8 cellular contexts compared by ENCODE assay signal in the genomic region with DNA sequence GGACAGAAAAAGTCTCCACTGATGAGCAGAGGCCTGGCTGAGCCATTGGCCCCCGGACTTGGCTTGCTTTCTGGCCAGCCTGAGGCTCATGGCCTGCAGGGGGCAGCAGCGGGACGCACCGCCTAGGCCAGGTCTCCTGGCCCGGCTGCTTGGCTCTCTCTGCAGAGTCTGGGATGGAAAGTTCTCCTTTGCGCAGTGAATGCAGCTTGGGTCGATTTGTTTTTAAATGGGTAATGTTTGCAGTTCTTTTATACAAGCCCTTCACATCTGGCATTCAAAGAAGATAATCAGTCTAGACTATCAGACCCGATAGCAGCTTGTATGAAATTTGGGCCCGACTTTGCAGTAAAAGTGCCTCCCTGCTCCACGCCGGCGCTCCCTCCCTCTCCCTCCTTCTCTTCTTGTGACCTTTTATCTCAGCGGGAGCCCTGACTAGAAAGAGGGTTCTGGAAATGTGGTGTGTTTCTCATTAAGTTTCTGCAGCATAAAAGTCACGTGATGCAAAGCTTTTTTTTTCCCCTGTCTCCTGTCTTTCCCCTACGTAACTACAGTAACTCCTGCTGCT. TPM values are rescaled to one million over a fixed set of nuclear protein-coding genes. Genes with fewer than 3 reads are reported as not detected.
A peak's percentile ranks its signal among the peaks of the same experiment; 100 is the strongest.
DNase-seq lines count a peak whose midpoint lies in the region; ATAC-seq and TF ChIP-seq lines count a peak whose summit lies in the region.

No MANE protein-coding gene starts in this region.

- intact Hi-C loops in activated T-helper 1 cell treated with anti-CD3 and anti-CD28 coated beads, Interleukin-12 subunit alpha, Interleukin-12 subunit beta, Interleukin-2, Interleukin-4 antibody, amounts not matched to agents 30 ng/mL and 10 ng/mL and 1 ng/mL, durations not matched to agents 14 hours and 24 hours and 36 hours (cut with micrococcal nuclease), result loop anchor here (1.0 to 10.0 kb wide), 6 partner anchors 257 to 1608 kb away; no protein-coding TSS in a partner anchor
- intact Hi-C loops in natural killer cell (cut with micrococcal nuclease), result loop anchor here (5.0 to 10.0 kb wide), 2 partner anchors 257 to 1610 kb away; no protein-coding TSS in a partner anchor

- H3K9me3 Mint-ChIP-seq in activated T-helper 1 cell treated with anti-CD3 and anti-CD28 coated beads, Interleukin-12 subunit alpha, Interleukin-12 subunit beta, Interleukin-2, Interleukin-4 antibody, amounts not matched to agents 30 ng/mL and 10 ng/mL and 1 ng/mL, durations not matched to agents 14 hours and 24 hours and 36 hours, result no peaks in the 10 kb centered on the region
- H3K9me3 Mint-ChIP-seq in natural killer cell, result no peaks in the 10 kb centered on the region
- no peaks in the 10 kb centered on the region for H3K9me3 Mint-ChIP-seq in stimulated activated effector memory CD8-positive, alpha-beta T cell treated with anti-CD3 and anti-CD28 coated beads, Interleukin-12 subunit alpha, Interleukin-12 subunit beta, amount 100 ng/mL, for 72 hours

- H3K36me3 Mint-ChIP-seq in activated T-helper 1 cell treated with anti-CD3 and anti-CD28 coated beads, Interleukin-12 subunit alpha, Interleukin-12 subunit beta, Interleukin-2, Interleukin-4 antibody, amounts not matched to agents 30 ng/mL and 10 ng/mL and 1 ng/mL, durations not matched to agents 14 hours and 24 hours and 36 hours (ENCODE audit: low read depth), result no peaks in the 10 kb centered on the region
- H3K36me3 Mint-ChIP-seq in natural killer cell, result no peaks in the 10 kb centered on the region
- no peaks in the 10 kb centered on the region for H3K36me3 Mint-ChIP-seq in stimulated activated effector memory CD8-positive, alpha-beta T cell treated with anti-CD3 and anti-CD28 coated beads, Interleukin-12 subunit alpha, Interleukin-12 subunit beta, amount 100 ng/mL, for 72 hours

- no peak overlapping the region for H3K27ac Mint-ChIP-seq in activated T-helper 1 cell treated with anti-CD3 and anti-CD28 coated beads, Interleukin-12 subunit alpha, Interleukin-12 subunit beta, Interleukin-2, Interleukin-4 antibody, amounts not matched to agents 30 ng/mL and 10 ng/mL and 1 ng/mL, durations not matched to agents 14 hours and 24 hours and 36 hours
- no peak overlapping the region for H3K27ac Mint-ChIP-seq in natural killer cell
- H3K27ac Mint-ChIP-seq in stimulated activated effector memory CD8-positive, alpha-beta T cell treated with anti-CD3 and anti-CD28 coated beads, Interleukin-12 subunit alpha, Interleukin-12 subunit beta, amount 100 ng/mL, for 72 hours, result no peak overlapping the region

- no peak overlapping the region for H3K4me3 Mint-ChIP-seq in activated T-helper 1 cell treated with anti-CD3 and anti-CD28 coated beads, Interleukin-12 subunit alpha, Interleukin-12 subunit beta, Interleukin-2, Interleukin-4 antibody, amounts not matched to agents 30 ng/mL and 10 ng/mL and 1 ng/mL, durations not matched to agents 14 hours and 24 hours and 36 hours
- no peak overlapping the region for H3K4me3 Mint-ChIP-seq in natural killer cell
- H3K4me3 Mint-ChIP-seq in stimulated activated effector memory CD8-positive, alpha-beta T cell treated with anti-CD3 and anti-CD28 coated beads, Interleukin-12 subunit alpha, Interleukin-12 subunit beta, amount 100 ng/mL, for 72 hours, result no peak overlapping the region

- H3K4me1 Mint-ChIP-seq in activated T-helper 1 cell treated with anti-CD3 and anti-CD28 coated beads, Interleukin-12 subunit alpha, Interleukin-12 subunit beta, Interleukin-2, Interleukin-4 antibody, amounts not matched to agents 30 ng/mL and 10 ng/mL and 1 ng/mL, durations not matched to agents 14 hours and 24 hours and 36 hours (ENCODE audit: low read depth), result no peaks in the 10 kb centered on the region
- H3K4me1 Mint-ChIP-seq in natural killer cell, result peaks cover 0 to 13% of the 10 kb centered on the region in 2 donors
- H3K4me1 Mint-ChIP-seq in stimulated activated effector memory CD8-positive, alpha-beta T cell treated with anti-CD3 and anti-CD28 coated beads, Interleukin-12 subunit alpha, Interleukin-12 subunit beta, amount 100 ng/mL, for 72 hours, result peaks cover 5% of the 10 kb centered on the region

- ATAC-seq in natural killer cell, result peak; percentile 72 to 88 (median 82)
- ATAC-seq in stimulated activated effector memory CD8-positive, alpha-beta T cell treated with anti-CD3 and anti-CD28 coated beads, Interleukin-12 subunit alpha, Interleukin-12 subunit beta, amount 100 ng/mL, for 72 hours, result peak; percentile 75

- H3K27me3 Mint-ChIP-seq in activated T-helper 1 cell treated with anti-CD3 and anti-CD28 coated beads, Interleukin-12 subunit alpha, Interleukin-12 subunit beta, Interleukin-2, Interleukin-4 antibody, amounts not matched to agents 30 ng/mL and 10 ng/mL and 1 ng/mL, durations not matched to agents 14 hours and 24 hours and 36 hours (ENCODE audit: insufficient read depth), result peaks cover 4% of the 10 kb centered on the region
- H3K27me3 Mint-ChIP-seq in natural killer cell (ENCODE audit: low read depth in 2 of 2), result peaks cover 13 to 15% of the 10 kb centered on the region in 2 donors

- peak; percentile 39 for DNase-seq in NK-92 treated with Interleukin-12 subunit alpha and Interleukin-12 subunit beta, amount 100 ng/mL, for 24 hours (lab: John Stamatoyannopoulos, UW)
- no peak for DNase-seq in NK-92 (lab: John Stamatoyannopoulos, UW; ENCODE audit: unreplicated experiment)
- DNase-seq in HK-2 (ENCODE audit: unreplicated experiment), result peak; percentile 70
- DNase-seq in RKO (ENCODE audit: low spot score), result peak; percentile 61
- DNase-seq in activated T-helper 1 cell treated with anti-CD3 and anti-CD28 coated beads, Interleukin-12 subunit alpha, Interleukin-12 subunit beta, Interleukin-2, Interleukin-4 antibody, amounts not matched to agents 30 ng/mL and 10 ng/mL and 1 ng/mL, durations not matched to agents 14 hours and 24 hours and 36 hours (ENCODE audit: low spot score), result peak; percentile 43
- peak; percentile 80 for DNase-seq in fibroblast of mammary gland (ENCODE audit: low read depth)
- peak; percentile 72 for DNase-seq in natural killer cell
- peak; percentile 74 to 83 for DNase-seq in stimulated activated effector memory CD8-positive, alpha-beta T cell treated with anti-CD3 and anti-CD28 coated beads, Interleukin-12 subunit alpha, Interleukin-12 subunit beta, amount 100 ng/mL, for 72 hours (ENCODE audit: low spot score in 2 of 2)

- H3K4me3 ChIP-seq in fibroblast of mammary gland (ENCODE audit: control insufficient read depth, low read depth, low read length), result no peak overlapping the region

- peak; percentile 95 for TF ChIP-seq CTCF in fibroblast of mammary gland (conservative IDR thresholded peaks at IDR 0.05; ENCODE audit: control insufficient read depth, insufficient read depth, low read depth, low read length)
- peak; percentile 89 for TF ChIP-seq CTCF in natural killer cell (IDR thresholded peaks at IDR 0.05)

RNA-seq across cellular contexts. Expression of gene ZNF621, which starts 59.9 kb away (rescaled TPM):
- 18.3 and 19.0 TPM in 2 replicates for total RNA-seq in activated T-helper 1 cell treated with anti-CD3 and anti-CD28 coated beads, Interleukin-12 subunit alpha, Interleukin-12 subunit beta, Interleukin-2, Interleukin-4 antibody, amounts not matched to agents 30 ng/mL and 10 ng/mL and 1 ng/mL, durations not matched to agents 14 hours and 24 hours and 36 hours
- 10 to 100 TPM; 27.7 to 33.5 (median 31.0) TPM for total RNA-seq in natural killer cell
